15 cellular contexts compared by ENCODE assay signal in the genomic region with DNA sequence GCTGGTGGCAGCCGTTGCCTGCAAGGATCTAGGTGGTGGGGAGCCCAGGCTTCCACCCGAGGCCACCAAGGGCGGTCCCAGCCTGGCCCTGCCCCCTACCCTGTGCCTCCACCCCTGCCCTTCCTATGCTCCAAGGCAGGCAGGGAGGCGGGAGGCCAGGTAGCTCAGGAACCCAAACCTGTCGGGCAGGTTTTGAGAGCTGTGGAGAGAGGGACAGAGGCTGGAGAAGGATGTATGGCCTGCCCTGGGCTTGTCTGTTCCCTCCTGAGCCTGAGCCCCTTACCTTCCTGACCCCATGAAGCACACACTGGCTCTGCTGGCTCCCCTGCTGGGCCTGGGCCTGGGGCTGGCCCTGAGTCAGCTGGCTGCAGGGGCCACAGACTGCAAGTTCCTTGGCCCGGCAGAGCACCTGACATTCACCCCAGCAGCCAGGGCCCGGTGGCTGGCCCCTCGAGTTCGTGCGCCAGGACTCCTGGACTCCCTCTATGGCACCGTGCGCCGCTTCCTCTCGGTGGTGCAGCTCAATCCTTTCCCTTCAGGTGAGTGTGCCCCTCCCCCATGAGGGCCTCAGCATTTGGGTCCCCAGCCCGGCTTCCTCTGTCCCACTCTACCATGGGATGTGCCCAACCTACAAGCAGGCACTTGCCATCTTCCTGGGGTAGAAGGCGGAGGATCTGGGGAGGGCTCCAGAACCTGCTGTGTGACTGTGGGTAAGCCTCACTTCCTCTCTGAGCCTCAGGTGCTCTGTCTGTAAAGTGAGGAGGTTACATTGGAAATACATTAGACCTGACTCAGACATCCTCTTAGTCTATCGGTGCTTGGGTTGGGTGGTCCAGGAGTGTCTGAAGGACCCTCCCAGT. TPM values are rescaled to one million over a fixed set of nuclear protein-coding genes. Genes with fewer than 3 reads are reported as not detected.
DNase-seq lines count a peak whose midpoint lies in the region; ATAC-seq and TF ChIP-seq lines count a peak whose summit lies in the region.
"Had no signal": no experiment of that assay in that cellular context is flagged by ENCODE, and none has a peak within 500 bp of the region (broad histone marks: within the 10 kb centered on the region; RNA-seq: fewer than 3 reads in every experiment).

A gene with protein sequence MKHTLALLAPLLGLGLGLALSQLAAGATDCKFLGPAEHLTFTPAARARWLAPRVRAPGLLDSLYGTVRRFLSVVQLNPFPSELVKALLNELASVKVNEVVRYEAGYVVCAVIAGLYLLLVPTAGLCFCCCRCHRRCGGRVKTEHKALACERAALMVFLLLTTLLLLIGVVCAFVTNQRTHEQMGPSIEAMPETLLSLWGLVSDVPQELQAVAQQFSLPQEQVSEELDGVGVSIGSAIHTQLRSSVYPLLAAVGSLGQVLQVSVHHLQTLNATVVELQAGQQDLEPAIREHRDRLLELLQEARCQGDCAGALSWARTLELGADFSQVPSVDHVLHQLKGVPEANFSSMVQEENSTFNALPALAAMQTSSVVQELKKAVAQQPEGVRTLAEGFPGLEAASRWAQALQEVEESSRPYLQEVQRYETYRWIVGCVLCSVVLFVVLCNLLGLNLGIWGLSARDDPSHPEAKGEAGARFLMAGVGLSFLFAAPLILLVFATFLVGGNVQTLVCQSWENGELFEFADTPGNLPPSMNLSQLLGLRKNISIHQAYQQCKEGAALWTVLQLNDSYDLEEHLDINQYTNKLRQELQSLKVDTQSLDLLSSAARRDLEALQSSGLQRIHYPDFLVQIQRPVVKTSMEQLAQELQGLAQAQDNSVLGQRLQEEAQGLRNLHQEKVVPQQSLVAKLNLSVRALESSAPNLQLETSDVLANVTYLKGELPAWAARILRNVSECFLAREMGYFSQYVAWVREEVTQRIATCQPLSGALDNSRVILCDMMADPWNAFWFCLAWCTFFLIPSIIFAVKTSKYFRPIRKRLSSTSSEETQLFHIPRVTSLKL (plus strand): TSS at position 159 of the 860 bp plus-strand sequence. CDS start 137 bp downstream, at position 296.

- TF ChIP-seq CTCF in C4-2B (conservative IDR thresholded peaks at IDR 0.05) (no peak), epithelial cell of esophagus (IDR thresholded peaks at IDR 0.05; ENCODE audit: insufficient read depth, low read depth, low read length, missing control alignments) (no peak)

- H3K4me3 ChIP-seq in epithelial cell of esophagus (ENCODE audit: low read length) (peak within 1 kb of the TSS; percentile 59), muscle layer of duodenum (ENCODE audit: low read depth in 1 of 2, low read length in 2 of 2) (peak within 1 kb of the TSS in 1 of 2 donors; percentile 46)
- H3K4me3 ChIP-seq: esophagus muscularis mucosa had no signal

- no peaks in the 10 kb centered on the region for H3K36me3 ChIP-seq in muscle layer of duodenum (ENCODE audit: control insufficient read depth in 1 of 2, insufficient read depth in 2 of 2, low read length in 2 of 2)
- H3K36me3 ChIP-seq: esophagus muscularis mucosa had no signal

- no peaks in the 10 kb centered on the region for H3K4me1 ChIP-seq in muscle layer of duodenum (ENCODE audit: control insufficient read depth in 1 of 2, insufficient read depth in 2 of 2, low read length in 2 of 2)
- H3K4me1 ChIP-seq: esophagus muscularis mucosa had no signal

- H3K27ac Mint-ChIP-seq in immature natural killer cell, result no peak within 1 kb of the TSS

- H3K27ac ChIP-seq in C4-2B (peak within 1 kb of the TSS; percentile 98), muscle layer of duodenum (ENCODE audit: low read length) (peak within 1 kb of the TSS; percentile 45)
- H3K27ac ChIP-seq: esophagus muscularis mucosa had no signal

- peaks cover 0 to 2% (median 0%) of the 10 kb centered on the region in 6 donors for H3K9me3 Mint-ChIP-seq in immature natural killer cell

- H3K27me3 Mint-ChIP-seq in immature natural killer cell (ENCODE audit: low read depth in 3 of 3), result no peaks in the 10 kb centered on the region

- no peaks in the 10 kb centered on the region for H3K36me3 Mint-ChIP-seq in immature natural killer cell

- no peaks in the 10 kb centered on the region for H3K9me3 ChIP-seq in muscle layer of duodenum (ENCODE audit: control insufficient read depth in 1 of 2, low read length in 2 of 2)
- H3K9me3 ChIP-seq: esophagus muscularis mucosa had no signal

- no peak within 1 kb of the TSS for H3K4me3 Mint-ChIP-seq in immature natural killer cell

- peak; percentile 38 for DNase-seq in HuH-7.5 (ENCODE audit: low spot score)
- peak; percentile 79 for DNase-seq in epithelial cell of esophagus (ENCODE audit: low read depth)
- DNase-seq in NCI-H1930 (lab: John Stamatoyannopoulos, UW), result no peak
- DNase-seq in immature natural killer cell, result no peak
- DNase-seq: amniotic stem cell; C1 segment of cervical spinal cord; MM.1S; OCI-M1; stimulated activated CD4-positive, alpha-beta T cell treated with anti-CD3 and anti-CD28 coated beads, Interleukin-1b, Interleukin-23, amount 100 ng/mL, for 48 hours had no signal

- H3K4me1 Mint-ChIP-seq in immature natural killer cell, result no peaks in the 10 kb centered on the region

- H3K27me3 ChIP-seq in muscle layer of duodenum (ENCODE audit: low read depth, low read length), result no peaks in the 10 kb centered on the region
- H3K27me3 ChIP-seq: esophagus muscularis mucosa had no signal

- ATAC-seq in HG03342 (IDR thresholded peaks at IDR 0.05; ENCODE audit: unreplicated experiment) (no peak), GM21825 (IDR thresholded peaks at IDR 0.05; ENCODE audit: unreplicated experiment) (no peak)
- ATAC-seq: activated CD4-positive, CD25-positive, alpha-beta regulatory T cell treated with anti-CD3 and anti-CD28 coated beads, Interleukin-2, amount 50 U/mL, for 24 hours had no signal

RNA-seq across cellular contexts. Expression of the gene that starts here (rescaled TPM):
- not detected for polyA plus RNA-seq in immature natural killer cell

Comparison
In these comparisons a context has a peak if more than half of its experiments do, and no peak if none do; other contexts are left out.
1. DNase-seq: peak in HuH-7.5 (single experiment) and epithelial cell of esophagus (single experiment); none in NCI-H1930 (0 of 2) and immature natural killer cell (0 of 3).